In genomic region chr15:59994855-59995557, GRCh38 we compare ENCODE assay signal across 17 cellular contexts. TPM values are rescaled to one million over a fixed set of nuclear protein-coding genes. Genes with fewer than 3 reads are reported as not detected.
DNase-seq lines count a peak whose midpoint lies in the region; ATAC-seq lines count a peak whose summit lies in the region.
"Had no signal": no experiment of that assay in that cellular context is flagged by ENCODE, and none has a peak within 500 bp of the region (broad histone marks: within the 10 kb centered on the region; RNA-seq: fewer than 3 reads in every experiment).

No MANE protein-coding gene starts in this region.

- ATAC-seq in CD4-positive, CD25-positive, alpha-beta regulatory T cell (ENCODE audit: low read depth in 2 of 2), result no peak
- no peak for ATAC-seq in GM19463 (IDR thresholded peaks at IDR 0.05; ENCODE audit: unreplicated experiment)
- ATAC-seq: CD8-positive, alpha-beta T cell; gastroesophageal sphincter had no signal

- no peak for DNase-seq in CD4-positive, CD25-positive, alpha-beta regulatory T cell
- DNase-seq in DMS53 treated with DMSO at 0.1 percent for 48 hours (lab: John Stamatoyannopoulos, UW; ENCODE audit: unreplicated experiment) (peak; percentile 17), left kidney (ENCODE audit: low read depth, low spot score) (peak; percentile 51), KG1 (lab: John Stamatoyannopoulos, UW) (no peak)
- peak; percentile 32 to 39 for DNase-seq in activated T-cell treated with anti-CD3 and anti-CD28 coated beads, Interleukin-2, amount 50 U/mL, for 48 hours
- no peak for DNase-seq in stimulated activated CD4-positive, alpha-beta T cell treated with anti-CD3 and anti-CD28 coated beads, Interleukin-15, amount 100 ng/mL, for 24 hours
- DNase-seq: activated CD4-positive, CD25-positive, alpha-beta regulatory T cell treated with anti-CD3 and anti-CD28 coated beads, Interleukin-2, amount 50 U/mL, for 72 hours; amniotic stem cell; CD8-positive, alpha-beta T cell; effector CD8-positive, alpha-beta T cell; Kasumi-1; left ventricle myocardium inferior; NCI-H187; stimulated activated CD4-positive, alpha-beta T cell treated with anti-CD3 and anti-CD28 coated beads, Interleukin-12 subunit alpha, Interleukin-12 subunit beta, amount 100 ng/mL, for 4 hours had no signal

- no peak overlapping the region for H3K27ac ChIP-seq in CD4-positive, CD25-positive, alpha-beta regulatory T cell (ENCODE audit: insufficient read depth, low read length, poor library complexity, severe bottlenecking)
- H3K27ac ChIP-seq: gastroesophageal sphincter, left ventricle myocardium inferior, tibial nerve had no signal

- peaks cover 46% of the 10 kb centered on the region for H3K4me1 ChIP-seq in CD4-positive, CD25-positive, alpha-beta regulatory T cell (ENCODE audit: control insufficient read depth, insufficient read depth, low read length, poor library complexity, severe bottlenecking)

- peak overlapping the region in 2 of 3 donors; percentile 1 to 60 for H3K27ac Mint-ChIP-seq in CD4-positive, CD25-positive, alpha-beta regulatory T cell
- H3K27ac Mint-ChIP-seq: CD8-positive, alpha-beta T cell had no signal

- peaks cover 14 to 50% (median 31%) of the 10 kb centered on the region in 4 donors for H3K4me1 Mint-ChIP-seq in CD4-positive, CD25-positive, alpha-beta regulatory T cell

- H3K27me3 Mint-ChIP-seq in CD4-positive, CD25-positive, alpha-beta regulatory T cell, result peaks cover 96% of the 10 kb centered on the region

- peaks cover 0 to 6% of the 10 kb centered on the region in 2 experiments for H3K9me3 ChIP-seq in CD4-positive, CD25-positive, alpha-beta regulatory T cell (ENCODE audit: control insufficient read depth in 2 of 2, low read length in 2 of 2)
- H3K9me3 ChIP-seq: gastroesophageal sphincter, left ventricle myocardium inferior, tibial nerve had no signal

- no peaks in the 10 kb centered on the region for H3K36me3 Mint-ChIP-seq in CD4-positive, CD25-positive, alpha-beta regulatory T cell
- H3K36me3 Mint-ChIP-seq: CD8-positive, alpha-beta T cell had no signal

- peak overlapping the region; percentile 48 to 74 (median 58) for H3K4me3 Mint-ChIP-seq in CD4-positive, CD25-positive, alpha-beta regulatory T cell
- H3K4me3 Mint-ChIP-seq: CD8-positive, alpha-beta T cell had no signal

- H3K4me3 ChIP-seq in CD4-positive, CD25-positive, alpha-beta regulatory T cell (ENCODE audit: low read depth, low read length), result no peak overlapping the region
- H3K4me3 ChIP-seq: gastroesophageal sphincter, left ventricle myocardium inferior, tibial nerve had no signal

- peaks cover 0 to 10% (median 0%) of the 10 kb centered on the region in 7 donors for H3K9me3 Mint-ChIP-seq in CD4-positive, CD25-positive, alpha-beta regulatory T cell
- H3K9me3 Mint-ChIP-seq: CD8-positive, alpha-beta T cell had no signal

- peaks cover 83% of the 10 kb centered on the region for H3K27me3 ChIP-seq in CD4-positive, CD25-positive, alpha-beta regulatory T cell (ENCODE audit: control insufficient read depth, insufficient read depth, low read length)

- H3K36me3 ChIP-seq in CD4-positive, CD25-positive, alpha-beta regulatory T cell (ENCODE audit: control insufficient read depth, insufficient read depth, low read length), result no peaks in the 10 kb centered on the region
- H3K36me3 ChIP-seq: gastroesophageal sphincter, left ventricle myocardium inferior, tibial nerve had no signal

RNA-seq across cellular contexts. Expression of gene FOXB1, which starts 9.1 kb away (rescaled TPM):
- total RNA-seq in CD4-positive, CD25-positive, alpha-beta regulatory T cell, result 4.0 TPM
- polyA plus RNA-seq in CD4-positive, CD25-positive, alpha-beta regulatory T cell, result 1 to 10 TPM in 2 of 4 donors, under 1 TPM in 2; 0.46 to 1.8 (median 0.94) TPM
- total RNA-seq: CD8-positive, alpha-beta T cell; gastroesophageal sphincter; left ventricle myocardium inferior; tibial nerve had no signal

Comparison
In these comparisons a context has a peak if more than half of its experiments do, and no peak if none do; other contexts are left out.
1. DNase-seq: peak in DMS53 treated with DMSO at 0.1 percent for 48 hours (single experiment), activated T-cell treated with anti-CD3 and anti-CD28 coated beads, Interleukin-2, amount 50 U/mL, for 48 hours (2 of 2) and left kidney (single experiment); none in CD4-positive, CD25-positive, alpha-beta regulatory T cell (0 of 3), stimulated activated CD4-positive, alpha-beta T cell treated with anti-CD3 and anti-CD28 coated beads, Interleukin-15, amount 100 ng/mL, for 24 hours (single experiment) and KG1 (single experiment).